ENCODE assay signal across 1 cellular context in genomic region chrX:120468825-120469525, GRCh38.
TF ChIP-seq lines count a peak whose summit lies in the region.

TSS of gene LAMP2 (minus strand) at chrX:120469296. CDS start at chrX:120469169, 127 bp downstream.

TF ChIP-seq in K562, 482 proteins besides CTCF, POLR2A, EP300 and RAD21 (continued from another document and continues in another):
- TF ChIP-seq DACH1 (IDR thresholded peaks at IDR 0.05; ENCODE audit: partially characterized antibody) = no peak
- no peak for TF ChIP-seq ZNF830 (CRISPR knock-in tag; IDR thresholded peaks at IDR 0.05)
- no peak for TF ChIP-seq NFATC3 (IDR thresholded peaks at IDR 0.05)
- TF ChIP-seq YY1 (IDR thresholded peaks at IDR 0.05; ENCODE audit: borderline replicate concordance in 1 of 3, control insufficient read depth in 1 of 3, extremely low read depth in 1 of 3, insufficient read depth in 3 of 3, insufficient read length in 1 of 3, insufficient replicate concordance in 2 of 3, low read depth in 1 of 3, low read length in 2 of 3) = no peak
- no peak for TF ChIP-seq CHAMP1 (IDR thresholded peaks at IDR 0.05)
- TF ChIP-seq ZBTB9 (CRISPR knock-in tag; IDR thresholded peaks at IDR 0.05) = no peak
- no peak for TF ChIP-seq SMAD2 (IDR thresholded peaks at IDR 0.05; ENCODE audit: low read depth, low read length)
- no peak for TF ChIP-seq LARP7 (IDR thresholded peaks at IDR 0.05)
- no peak for TF ChIP-seq SETDB1 (IDR thresholded peaks at IDR 0.05; ENCODE audit: low read length)
- no peak for TF ChIP-seq AFF4 (CRISPR knock-in tag; IDR thresholded peaks at IDR 0.05)
- TF ChIP-seq ZNF140 (CRISPR knock-in tag; IDR thresholded peaks at IDR 0.05) = no peak
- no peak for TF ChIP-seq MXD1 (CRISPR knock-in tag; IDR thresholded peaks at IDR 0.05; ENCODE audit: borderline replicate concordance, poor library complexity, severe bottlenecking)
- TF ChIP-seq SREBF2 (CRISPR knock-in tag; IDR thresholded peaks at IDR 0.05) = no peak
- no peak for TF ChIP-seq NUFIP1 (IDR thresholded peaks at IDR 0.05; ENCODE audit: partially characterized antibody)
- TF ChIP-seq PBX2 (CRISPR knock-in tag; IDR thresholded peaks at IDR 0.05; ENCODE audit: low read depth) = no peak
- no peak for TF ChIP-seq PBX2 (tag; conservative IDR thresholded peaks at IDR 0.05; ENCODE audit: low read depth)
- TF ChIP-seq ZNF316 (IDR thresholded peaks at IDR 0.05) = no peak
- no peak for TF ChIP-seq TCF7L2 (IDR thresholded peaks at IDR 0.05; ENCODE audit: low read depth, low read length)
- TF ChIP-seq ADNP (tag; IDR thresholded peaks at IDR 0.05) = no peak
- no peak for TF ChIP-seq ZNF274 (IDR thresholded peaks at IDR 0.05; ENCODE audit: borderline replicate concordance, low read depth, low read length)
- no peak for TF ChIP-seq ELF2 (CRISPR knock-in tag; IDR thresholded peaks at IDR 0.05)
- TF ChIP-seq SPI1 (IDR thresholded peaks at IDR 0.05; ENCODE audit: borderline replicate concordance, low read depth, low read length) = no peak
- TF ChIP-seq KAT2B (IDR thresholded peaks at IDR 0.05; ENCODE audit: low read depth, low read length) = no peak
- TF ChIP-seq FOS (IDR thresholded peaks at IDR 0.05; ENCODE audit: extremely low read depth, insufficient read length) = no peak
- no peak for TF ChIP-seq ZBTB43 (CRISPR knock-in tag; IDR thresholded peaks at IDR 0.05)
- no peak for TF ChIP-seq ZNF280B (CRISPR knock-in tag; IDR thresholded peaks at IDR 0.05)
- TF ChIP-seq SREBF1 (IDR thresholded peaks at IDR 0.05; ENCODE audit: borderline replicate concordance, low read depth, low read length) = no peak
- TF ChIP-seq MTA2 (IDR thresholded peaks at IDR 0.05; ENCODE audit: low read depth) = no peak
- no peak for TF ChIP-seq YBX1 (IDR thresholded peaks at IDR 0.05)
- no peak for TF ChIP-seq XRCC5 (IDR thresholded peaks at IDR 0.05; ENCODE audit: low read depth, low read length)
- no peak for TF ChIP-seq MED1 (CRISPR knock-in tag; IDR thresholded peaks at IDR 0.05; ENCODE audit: borderline replicate concordance)
- TF ChIP-seq ZKSCAN3 (CRISPR knock-in tag; IDR thresholded peaks at IDR 0.05) = no peak
- TF ChIP-seq FOSL1 (tag; conservative IDR thresholded peaks at IDR 0.05) = no peak
- TF ChIP-seq FIP1L1 (IDR thresholded peaks at IDR 0.05; ENCODE audit: low read depth, low read length, poor library complexity, severe bottlenecking) = no peak
- TF ChIP-seq RBM25 (IDR thresholded peaks at IDR 0.05; ENCODE audit: low read depth, low read length, severe bottlenecking) = no peak
- TF ChIP-seq PREB (CRISPR knock-in tag; IDR thresholded peaks at IDR 0.05) = no peak
- TF ChIP-seq TCF7 (IDR thresholded peaks at IDR 0.05; ENCODE audit: borderline replicate concordance) = no peak
- peak; percentile 56; the same call in 1 of the 2 replicates for TF ChIP-seq EP400 (IDR thresholded peaks at IDR 0.05)
- no peak for TF ChIP-seq BHLHE40 (IDR thresholded peaks at IDR 0.05; ENCODE audit: low read length)
- TF ChIP-seq BCL6 (CRISPR knock-in tag; IDR thresholded peaks at IDR 0.05) = no peak
- TF ChIP-seq ZNF431 (CRISPR knock-in tag; IDR thresholded peaks at IDR 0.05) = no peak
- no peak for TF ChIP-seq TSC22D4 (tag; IDR thresholded peaks at IDR 0.05)
- TF ChIP-seq MCM5 (IDR thresholded peaks at IDR 0.05; ENCODE audit: low read depth) = no peak
- no peak for TF ChIP-seq ZNF449 (CRISPR knock-in tag; IDR thresholded peaks at IDR 0.05)
- TF ChIP-seq TGIF2 (CRISPR knock-in tag; IDR thresholded peaks at IDR 0.05) = no peak
- no peak for TF ChIP-seq TBL1XR1 (IDR thresholded peaks at IDR 0.05; ENCODE audit: low read length in 2 of 2)
- no peak for TF ChIP-seq PTTG1 (tag; IDR thresholded peaks at IDR 0.05; ENCODE audit: low read depth)
- TF ChIP-seq HNRNPUL1 (IDR thresholded peaks at IDR 0.05; ENCODE audit: low read length) = no peak
- TF ChIP-seq ZNF639 (CRISPR knock-in tag; conservative IDR thresholded peaks at IDR 0.05 in 1 of 2, IDR thresholded peaks at IDR 0.05 in 1 of 2) = 0 out of 4 replicates have a peak, but pooled peaks of 1 of the 2 experiments have one; percentile 20
- TF ChIP-seq SIN3A (IDR thresholded peaks at IDR 0.05; ENCODE audit: borderline replicate concordance in 2 of 2, control insufficient read depth in 1 of 2, low read depth in 2 of 2, low read length in 2 of 2) = no peak
- 0 out of 2 replicates have a peak, but pooled peaks have one; percentile 30 for TF ChIP-seq LCOR (CRISPR knock-in tag; IDR thresholded peaks at IDR 0.05)
- TF ChIP-seq MIER1 (IDR thresholded peaks at IDR 0.05; ENCODE audit: low read depth) = no peak
- TF ChIP-seq POLR2G (IDR thresholded peaks at IDR 0.05; ENCODE audit: low read depth, low read length) = peak; percentile 94
- TF ChIP-seq CHD2 (IDR thresholded peaks at IDR 0.05; ENCODE audit: low read depth, low read length) = no peak
- TF ChIP-seq ZNF551 (CRISPR knock-in tag; IDR thresholded peaks at IDR 0.05) = no peak
